ENCODE assay signal across 9 cellular contexts in the genomic region with DNA sequence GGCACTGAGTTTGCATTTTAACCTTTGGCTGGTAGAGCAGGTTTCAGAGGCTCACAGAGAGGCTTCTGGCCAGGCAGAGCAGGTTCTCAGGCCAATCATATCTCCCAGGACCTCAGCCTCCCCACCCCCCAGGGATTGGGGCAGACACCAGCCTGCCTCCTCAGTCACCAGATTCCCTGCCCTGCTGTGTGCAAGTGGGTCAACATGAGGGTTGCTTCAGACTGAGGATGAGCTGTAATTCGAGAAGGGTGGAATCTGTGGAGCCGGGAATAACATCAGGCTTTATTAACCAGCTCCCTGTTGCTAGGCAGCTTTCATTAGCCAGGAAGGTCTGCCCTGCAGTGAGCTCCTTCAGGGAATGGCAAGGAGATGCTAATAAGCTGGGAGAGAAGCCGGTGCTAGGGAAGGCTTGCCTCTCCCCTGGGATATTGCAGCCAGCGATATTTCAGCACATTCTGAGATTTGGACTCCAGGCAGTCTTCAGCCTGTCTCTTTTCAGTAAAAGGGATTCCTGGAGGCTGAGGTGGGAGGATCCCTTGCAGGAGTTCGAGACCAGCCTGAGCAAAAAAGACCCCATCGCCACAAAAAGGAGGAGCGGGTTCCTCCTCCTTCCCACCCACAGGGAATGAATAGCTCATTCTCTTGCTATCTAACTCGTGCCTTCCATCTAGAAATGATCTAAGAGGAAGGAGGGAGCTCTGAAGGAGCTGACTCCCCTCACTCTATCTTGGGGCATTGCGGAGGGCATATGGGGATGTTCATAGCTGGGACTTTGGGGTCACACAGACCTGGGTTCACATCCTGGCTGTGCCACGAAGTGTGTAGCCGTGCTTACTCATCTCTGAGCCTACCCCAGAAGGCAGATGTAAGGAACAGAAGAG. TPM values are rescaled to one million over a fixed set of nuclear protein-coding genes. Genes with fewer than 3 reads are reported as not detected.
DNase-seq lines count a peak whose midpoint lies in the region; ATAC-seq and TF ChIP-seq lines count a peak whose summit lies in the region.
"Had no signal": no experiment of that assay in that cellular context is flagged by ENCODE, and none has a peak within 500 bp of the region (broad histone marks: within the 10 kb centered on the region; RNA-seq: fewer than 3 reads in every experiment).

No MANE protein-coding gene starts in this region.

- no peak overlapping the region for H2AFZ ChIP-seq in PC-3 (ENCODE audit: low read length)
- H2AFZ ChIP-seq in osteoblast (ENCODE audit: low read length): no peak overlapping the region

- peak; percentile 93 for DNase-seq in HFF-Myc (ENCODE audit: extremely low read depth, low read depth)
- DNase-seq in PC-3: peak; percentile 75
- DNase-seq in fibroblast of villous mesenchyme (ENCODE audit: low read depth): peak; percentile 94
- peak; percentile 97 for DNase-seq in osteoblast (ENCODE audit: insufficient read length, low spot score, missing footprints)
- no peak for DNase-seq in uterus
- no peak for DNase-seq in 8988T

- H3K79me2 ChIP-seq in PC-3 (ENCODE audit: low read length) (no peaks in the 10 kb centered on the region), osteoblast (ENCODE audit: insufficient read depth, low read length) (no peaks in the 10 kb centered on the region)

- no TSS peak for BruUV-seq in PC-3 (replicated peaks; lab: Mats Ljungman, UMichigan)

- H3K36me3 ChIP-seq in PC-3 (ENCODE audit: low read depth, low read length) (no peaks in the 10 kb centered on the region), osteoblast (ENCODE audit: insufficient read depth, low read length) (peaks cover 10% of the 10 kb centered on the region), uterus (no peaks in the 10 kb centered on the region)

- intact Hi-C loops in PC-3 (cut with micrococcal nuclease): no loop called here
- intact Hi-C loops in uterus (cut with DNase I; ENCODE audit: low total_unique reads): no loop called here

- H3K4me3 ChIP-seq in HFF-Myc (replicated peaks; ENCODE audit: low read depth, low read length) (no peak overlapping the region), PC-3 (ENCODE audit: low read length) (no peak overlapping the region), fibroblast of villous mesenchyme (ENCODE audit: low read depth, low read length) (no peak overlapping the region), osteoblast (ENCODE audit: insufficient read depth, low read length) (no peak overlapping the region), uterus (no peak overlapping the region)
- H3K4me3 ChIP-seq: SK-N-MC had no signal

- ATAC-seq in PC-3 (peak; percentile 90), HG02885 (IDR thresholded peaks at IDR 0.05; ENCODE audit: poor library complexity, unreplicated experiment) (no peak), GM18517 (IDR thresholded peaks at IDR 0.05; ENCODE audit: unreplicated experiment) (no peak)

- H3K9me3 ChIP-seq in PC-3 (ENCODE audit: low read length) (no peaks in the 10 kb centered on the region), osteoblast (ENCODE audit: low read depth, low read length) (no peaks in the 10 kb centered on the region), uterus (no peaks in the 10 kb centered on the region)

- H3K9me2 ChIP-seq in PC-3 (replicated peaks; ENCODE audit: low read length): no peaks in the 10 kb centered on the region

- H3F3A ChIP-seq in PC-3 (ENCODE audit: low read length, unreplicated experiment): no peaks in the 10 kb centered on the region

- POLR2A ChIA-PET in PC-3 (lab: Charles Lee; ENCODE audit: unreplicated experiment): no interaction called here

- H3K4me2 ChIP-seq in PC-3 (ENCODE audit: low read length) (peak overlapping the region; percentile 1; the same call in 1 of the 2 replicates), osteoblast (ENCODE audit: insufficient read depth, low read length) (peak overlapping the region; percentile 8)

- H3K4me1 ChIP-seq in PC-3 (ENCODE audit: insufficient read depth, low read length) (peaks cover 27% of the 10 kb centered on the region), osteoblast (ENCODE audit: insufficient read depth, low read length) (peaks cover 12% of the 10 kb centered on the region), uterus (no peaks in the 10 kb centered on the region)

- no peak for TF ChIP-seq POLR2A in uterus (IDR thresholded peaks at IDR 0.05)

- H3K27ac ChIP-seq in PC-3 (ENCODE audit: low read length): peak overlapping the region; percentile 15; the same call in 1 of the 2 replicates
- no peak overlapping the region for H3K27ac ChIP-seq in osteoblast (ENCODE audit: low read depth, low read length)
- no peak overlapping the region for H3K27ac ChIP-seq in uterus
- H3K27ac ChIP-seq: SK-N-MC had no signal

- TF ChIP-seq CTCF in HFF-Myc (IDR thresholded peaks at IDR 0.05; ENCODE audit: low read depth, low read length, missing control alignments) (no peak), PC-3 (conservative IDR thresholded peaks at IDR 0.05; ENCODE audit: low read depth, low read length) (no peak), fibroblast of villous mesenchyme (IDR thresholded peaks at IDR 0.05; ENCODE audit: insufficient read depth, low read depth, low read length) (no peak), osteoblast (IDR thresholded peaks at IDR 0.05; ENCODE audit: extremely low read depth, low read depth, low read length) (no peak), uterus (IDR thresholded peaks at IDR 0.05) (no peak)

- no peaks in the 10 kb centered on the region for H4K20me1 ChIP-seq in PC-3 (ENCODE audit: low read length)
- H4K20me1 ChIP-seq in osteoblast (ENCODE audit: insufficient read depth, low read length): peaks cover 23% of the 10 kb centered on the region

- CTCF ChIA-PET in PC-3 (lab: Charles Lee): no interaction called here

- H3K9ac ChIP-seq in PC-3 (ENCODE audit: low read length): no peak overlapping the region

- H3K27me3 ChIP-seq in PC-3 (ENCODE audit: low read length): no peaks in the 10 kb centered on the region
- no peaks in the 10 kb centered on the region for H3K27me3 ChIP-seq in osteoblast (ENCODE audit: insufficient read depth, low read length)
- H3K27me3 ChIP-seq in uterus: no peaks in the 10 kb centered on the region

RNA-seq across cellular contexts. Expression of gene SGSM2, which starts 10.7 kb away (rescaled TPM):
- total RNA-seq in PC-3 (2014; rRNA removed) (36.6 and 47.2 TPM in 2 replicates), fibroblast of villous mesenchyme (29.6 and 29.8 TPM in 2 replicates), osteoblast (35.4 and 37.3 TPM in 2 replicates), uterus (10 to 100 TPM; 13.2 to 77.5 (median 51.2) TPM)

RNA-seq across cellular contexts. Expression of gene TSR1, which starts 11.8 kb away (rescaled TPM):
- total RNA-seq in PC-3 (2014; rRNA removed): 70.3 and 90.2 TPM in 2 replicates
- 45.8 and 48.0 TPM in 2 replicates for total RNA-seq in fibroblast of villous mesenchyme
- 37.7 and 42.0 TPM in 2 replicates for total RNA-seq in osteoblast
- 10 to 100 TPM in 3 of 4 donors, 1 to 10 TPM in 1; 2.1 to 43.3 (median 23.5) TPM for total RNA-seq in uterus

RNA-seq across cellular contexts. Expression of gene SRR, which starts 44.3 kb away (rescaled TPM):
- total RNA-seq in PC-3 (2014; rRNA removed): 8.8 and 12.0 TPM in 2 replicates
- 20.0 and 35.0 TPM in 2 replicates for total RNA-seq in fibroblast of villous mesenchyme
- 20.6 and 22.4 TPM in 2 replicates for total RNA-seq in osteoblast
- total RNA-seq in uterus: 10 to 100 TPM in 2 of 4 donors, 1 to 10 TPM in 2; 5.6 to 29.2 (median 13.4) TPM

RNA-seq across cellular contexts. Expression of gene SMG6, which starts 44.5 kb away (rescaled TPM):
- total RNA-seq in PC-3 (2014; rRNA removed) (13.4 and 20.4 TPM in 2 replicates), fibroblast of villous mesenchyme (50.5 and 60.6 TPM in 2 replicates), osteoblast (35.9 and 42.7 TPM in 2 replicates), uterus (10 to 100 TPM; 13.3 to 74.9 (median 41.6) TPM)

RNA-seq across cellular contexts. Expression of gene MNT, which starts 52.8 kb away (rescaled TPM):
- total RNA-seq in PC-3 (2014; rRNA removed): 19.1 and 26.0 TPM in 2 replicates
- total RNA-seq in fibroblast of villous mesenchyme: 7.8 and 11.6 TPM in 2 replicates
- 12.3 and 14.1 TPM in 2 replicates for total RNA-seq in osteoblast
- total RNA-seq in uterus: 10 to 100 TPM in 1 of 4 donors, 1 to 10 TPM in 3; 1.8 to 32.6 (median 7.8) TPM

Comparison
In these comparisons a context has a peak if more than half of its experiments do, and no peak if none do; other contexts are left out.
1. DNase-seq: peak in HFF-Myc (single experiment), PC-3 (single experiment), fibroblast of villous mesenchyme (single experiment) and osteoblast (single experiment); none in uterus (0 of 2) and 8988T (single experiment).